ENCODE assay signal across 16 cellular contexts in genomic region chr17:2483084-2483483, GRCh38. TPM values are rescaled to one million over a fixed set of nuclear protein-coding genes. Genes with fewer than 3 reads are reported as not detected.
DNase-seq lines count a peak whose midpoint lies in the region; ATAC-seq lines count a peak whose summit lies in the region.
"Had no signal": no experiment of that assay in that cellular context is flagged by ENCODE, and none has a peak within 500 bp of the region (broad histone marks: within the 10 kb centered on the region; RNA-seq: fewer than 3 reads in every experiment).

No MANE protein-coding gene starts in this region.

- intact Hi-C loops in activated CD4-positive, alpha-beta T cell treated with anti-CD3 and anti-CD28 coated beads for 36 hours (cut with DNase I, micrococcal nuclease), result loop anchor here in 1 of 2 experiments (10.0 kb wide), 1 partner anchor 192 kb away; no protein-coding TSS in a partner anchor
- intact Hi-C loops in naive thymus-derived CD4-positive, alpha-beta T cell (cut with micrococcal nuclease), result no loop called here

- peaks cover 39% of the 10 kb centered on the region for H3K4me1 Mint-ChIP-seq in activated CD4-positive, alpha-beta T cell treated with anti-CD3 and anti-CD28 coated beads for 36 hours
- peaks cover 46 to 67% (median 57%) of the 10 kb centered on the region in 3 donors for H3K4me1 Mint-ChIP-seq in CD8-positive, alpha-beta memory T cell
- peaks cover 25% of the 10 kb centered on the region for H3K4me1 Mint-ChIP-seq in activated CD4-positive, alpha-beta memory T cell treated with anti-CD3 and anti-CD28 coated beads, Interleukin-2, amount 10 ng/mL, durations not matched to agents 7 days and 5 days
- H3K4me1 Mint-ChIP-seq in naive thymus-derived CD4-positive, alpha-beta T cell, result peaks cover 31 to 71% (median 55%) of the 10 kb centered on the region in 7 donors

- no peak overlapping the region for H3K4me3 Mint-ChIP-seq in activated CD4-positive, alpha-beta T cell treated with anti-CD3 and anti-CD28 coated beads for 36 hours
- H3K4me3 Mint-ChIP-seq in CD8-positive, alpha-beta memory T cell, result peak overlapping the region in 3 of 7 donors; percentile 42 to 69 (median 58)
- H3K4me3 Mint-ChIP-seq in activated CD4-positive, alpha-beta memory T cell treated with anti-CD3 and anti-CD28 coated beads, Interleukin-2, amount 10 ng/mL, durations not matched to agents 7 days and 5 days, result no peak overlapping the region
- H3K4me3 Mint-ChIP-seq in naive thymus-derived CD4-positive, alpha-beta T cell, result peak overlapping the region in 6 of 10 donors; percentile 8 to 71 (median 45)

- H3K36me3 Mint-ChIP-seq in activated CD4-positive, alpha-beta T cell treated with anti-CD3 and anti-CD28 coated beads for 36 hours (ENCODE audit: low read depth), result no peaks in the 10 kb centered on the region
- peaks cover 0 to 37% (median 7%) of the 10 kb centered on the region in 3 donors for H3K36me3 Mint-ChIP-seq in CD8-positive, alpha-beta memory T cell
- peaks cover under 1% of the 10 kb centered on the region for H3K36me3 Mint-ChIP-seq in activated CD4-positive, alpha-beta memory T cell treated with anti-CD3 and anti-CD28 coated beads, Interleukin-2, amount 10 ng/mL, durations not matched to agents 7 days and 5 days (ENCODE audit: low read depth)
- peaks cover 0 to 11% (median 1%) of the 10 kb centered on the region in 5 donors for H3K36me3 Mint-ChIP-seq in naive thymus-derived CD4-positive, alpha-beta T cell

- POLR2A ChIA-PET in activated CD4-positive, alpha-beta T cell treated with anti-CD3 and anti-CD28 coated beads for 36 hours (lab: Charles Lee), result no interaction called here
- POLR2A ChIA-PET in CD8-positive, alpha-beta memory T cell (lab: Charles Lee), result interaction anchor here (1.1 kb wide), 1 partner anchor 67 kb away, joined by 3 read pairs; no protein-coding TSS in a partner anchor
- POLR2A ChIA-PET in activated CD4-positive, alpha-beta memory T cell treated with anti-CD3 and anti-CD28 coated beads, Interleukin-2, amount 10 ng/mL, durations not matched to agents 7 days and 5 days (lab: Charles Lee), result interaction anchor here (1.8 to 2.3 kb wide), 3 partner anchors 8 to 28 kb away, joined by 5 to 22 read pairs (median 6); partner anchors contain the start of gene METTL16
- POLR2A ChIA-PET in naive thymus-derived CD4-positive, alpha-beta T cell (lab: Charles Lee), result no interaction called here

- no peaks in the 10 kb centered on the region for H3K27me3 Mint-ChIP-seq in activated CD4-positive, alpha-beta T cell treated with anti-CD3 and anti-CD28 coated beads for 36 hours
- no peaks in the 10 kb centered on the region for H3K27me3 Mint-ChIP-seq in CD8-positive, alpha-beta memory T cell
- H3K27me3 Mint-ChIP-seq in activated CD4-positive, alpha-beta memory T cell treated with anti-CD3 and anti-CD28 coated beads, Interleukin-2, amount 10 ng/mL, durations not matched to agents 7 days and 5 days, result no peaks in the 10 kb centered on the region
- no peaks in the 10 kb centered on the region for H3K27me3 Mint-ChIP-seq in naive thymus-derived CD4-positive, alpha-beta T cell

- H3K36me3 ChIP-seq in CD8-positive, alpha-beta memory T cell (ENCODE audit: insufficient read depth, low read length), result no peaks in the 10 kb centered on the region
- peaks cover 0 to under 1% (median 0%) of the 10 kb centered on the region in 3 experiments for H3K36me3 ChIP-seq in naive thymus-derived CD4-positive, alpha-beta T cell (ENCODE audit: control insufficient read depth in 2 of 3, insufficient read depth in 3 of 3, low read length in 3 of 3)

- DNase-seq in activated CD4-positive, alpha-beta T cell treated with anti-CD3 and anti-CD28 coated beads for 36 hours, result no peak
- DNase-seq in activated CD4-positive, alpha-beta T cell treated with anti-CD3 and anti-CD28 coated beads, Interleukin-2, amount 50 U/mL, for 48 hours, result no peak
- no peak for DNase-seq in CD8-positive, alpha-beta memory T cell
- no peak for DNase-seq in activated CD4-positive, alpha-beta memory T cell treated with anti-CD3 and anti-CD28 coated beads, Interleukin-2, amount 10 ng/mL, durations not matched to agents 7 days and 5 days
- DNase-seq in naive thymus-derived CD4-positive, alpha-beta T cell, result no peak
- DNase-seq in SKM-1 (lab: John Stamatoyannopoulos, UW; ENCODE audit: unreplicated experiment), result no peak
- DNase-seq in pons (ENCODE audit: low spot score), result no peak
- no peak for DNase-seq in retina
- DNase-seq: 8988T, COR-L47, NCI-H1048, NCI-H1436 treated with DMSO at 0.1 percent for 48 hours, NCI-H510A, NCI-H774 had no signal

- H3K9me3 Mint-ChIP-seq in activated CD4-positive, alpha-beta T cell treated with anti-CD3 and anti-CD28 coated beads for 36 hours (ENCODE audit: low read depth), result no peaks in the 10 kb centered on the region
- H3K9me3 Mint-ChIP-seq in CD8-positive, alpha-beta memory T cell, result no peaks in the 10 kb centered on the region
- no peaks in the 10 kb centered on the region for H3K9me3 Mint-ChIP-seq in activated CD4-positive, alpha-beta memory T cell treated with anti-CD3 and anti-CD28 coated beads, Interleukin-2, amount 10 ng/mL, durations not matched to agents 7 days and 5 days
- no peaks in the 10 kb centered on the region for H3K9me3 Mint-ChIP-seq in naive thymus-derived CD4-positive, alpha-beta T cell

- no peak overlapping the region for H3K4me3 ChIP-seq in CD8-positive, alpha-beta memory T cell (ENCODE audit: low read length)
- no peak overlapping the region for H3K4me3 ChIP-seq in naive thymus-derived CD4-positive, alpha-beta T cell (ENCODE audit: low read length)
- H3K4me3 ChIP-seq: BLaER1 had no signal

- H3K27me3 ChIP-seq in CD8-positive, alpha-beta memory T cell (ENCODE audit: insufficient read depth, low read length, poor library complexity, severe bottlenecking), result no peaks in the 10 kb centered on the region
- no peaks in the 10 kb centered on the region for H3K27me3 ChIP-seq in naive thymus-derived CD4-positive, alpha-beta T cell (ENCODE audit: control insufficient read depth in 2 of 2, insufficient read depth in 2 of 2, low read length in 2 of 2)
- H3K27me3 ChIP-seq: BLaER1 had no signal

- H3K9me3 ChIP-seq in CD8-positive, alpha-beta memory T cell (ENCODE audit: low read length), result no peaks in the 10 kb centered on the region
- H3K9me3 ChIP-seq in naive thymus-derived CD4-positive, alpha-beta T cell (ENCODE audit: control insufficient read depth in 2 of 3, low read length in 3 of 3), result no peaks in the 10 kb centered on the region
- H3K9me3 ChIP-seq: BLaER1 had no signal

- CTCF ChIA-PET in activated CD4-positive, alpha-beta T cell treated with anti-CD3 and anti-CD28 coated beads for 36 hours (lab: Charles Lee), result interaction anchor here (0.7 to 1.4 kb wide), 2 partner anchors 59 to 183 kb away, joined by 3 read pairs; no protein-coding TSS in a partner anchor
- CTCF ChIA-PET in CD8-positive, alpha-beta memory T cell (lab: Charles Lee), result no interaction called here
- CTCF ChIA-PET in activated CD4-positive, alpha-beta memory T cell treated with anti-CD3 and anti-CD28 coated beads, Interleukin-2, amount 10 ng/mL, durations not matched to agents 7 days and 5 days (lab: Charles Lee), result interaction anchor here (1.5 kb wide), 1 partner anchor 67 kb away, joined by 4 read pairs; no protein-coding TSS in a partner anchor
- CTCF ChIA-PET in naive thymus-derived CD4-positive, alpha-beta T cell (lab: Charles Lee), result interaction anchor here (0.6 kb wide), 1 partner anchor 13 kb away, joined by 3 read pairs; no protein-coding TSS in a partner anchor

- peak overlapping the region; percentile 62 for H3K27ac Mint-ChIP-seq in activated CD4-positive, alpha-beta T cell treated with anti-CD3 and anti-CD28 coated beads for 36 hours
- peak overlapping the region; percentile 6 to 94 (median 86) for H3K27ac Mint-ChIP-seq in CD8-positive, alpha-beta memory T cell
- peak overlapping the region; percentile 60 for H3K27ac Mint-ChIP-seq in activated CD4-positive, alpha-beta memory T cell treated with anti-CD3 and anti-CD28 coated beads, Interleukin-2, amount 10 ng/mL, durations not matched to agents 7 days and 5 days
- H3K27ac Mint-ChIP-seq in naive thymus-derived CD4-positive, alpha-beta T cell, result peak overlapping the region in 8 of 9 donors; percentile 62 to 90 (median 76)

- H3K4me1 ChIP-seq in CD8-positive, alpha-beta memory T cell (ENCODE audit: insufficient read depth, low read length), result peaks cover 26% of the 10 kb centered on the region
- peaks cover 9 to 17% of the 10 kb centered on the region in 2 donors for H3K4me1 ChIP-seq in naive thymus-derived CD4-positive, alpha-beta T cell (ENCODE audit: control insufficient read depth in 2 of 2, insufficient read depth in 2 of 2, low read length in 2 of 2)

- no peak for ATAC-seq in activated CD4-positive, alpha-beta T cell treated with anti-CD3 and anti-CD28 coated beads for 36 hours
- ATAC-seq in naive thymus-derived CD4-positive, alpha-beta T cell, result no peak

- no peak overlapping the region for H3K27ac ChIP-seq in CD8-positive, alpha-beta memory T cell (ENCODE audit: low read depth, low read length)
- H3K27ac ChIP-seq in naive thymus-derived CD4-positive, alpha-beta T cell (ENCODE audit: low read depth, low read length), result no peak overlapping the region
- H3K27ac ChIP-seq: RWPE1 had no signal

RNA-seq across cellular contexts. Expression of gene METTL16, which starts 28.6 kb away (rescaled TPM):
- 10 to 100 TPM; 50.1 to 61.6 TPM for total RNA-seq in activated CD4-positive, alpha-beta T cell treated with anti-CD3 and anti-CD28 coated beads for 36 hours
- 10 to 100 TPM; 67.2 to 72.0 TPM for total RNA-seq in CD8-positive, alpha-beta memory T cell
- 30.3 TPM for polyA plus RNA-seq in CD8-positive, alpha-beta memory T cell
- total RNA-seq in activated CD4-positive, alpha-beta memory T cell treated with anti-CD3 and anti-CD28 coated beads, Interleukin-2, amount 10 ng/mL, durations not matched to agents 7 days and 5 days, result 10 to 100 TPM; 19.7 to 21.3 TPM
- 10 to 100 TPM; 33.5 to 67.7 (median 52.7) TPM for total RNA-seq in naive thymus-derived CD4-positive, alpha-beta T cell
- polyA plus RNA-seq in naive thymus-derived CD4-positive, alpha-beta T cell, result 10 to 100 TPM; 21.0 to 31.4 TPM

Comparison
In these comparisons a context has a peak if more than half of its experiments do, and no peak if none do; other contexts are left out.
1. H3K4me3 Mint-ChIP-seq: peak in naive thymus-derived CD4-positive, alpha-beta T cell (6 of 10); none in activated CD4-positive, alpha-beta T cell treated with anti-CD3 and anti-CD28 coated beads for 36 hours (single experiment) and activated CD4-positive, alpha-beta memory T cell treated with anti-CD3 and anti-CD28 coated beads, Interleukin-2, amount 10 ng/mL, durations not matched to agents 7 days and 5 days (single experiment).
2. POLR2A ChIA-PET loops: an anchor here in CD8-positive, alpha-beta memory T cell (1.1 kb wide) and activated CD4-positive, alpha-beta memory T cell treated with anti-CD3 and anti-CD28 coated beads, Interleukin-2, amount 10 ng/mL, durations not matched to agents 7 days and 5 days (1.8 to 2.3 kb wide); none called in activated CD4-positive, alpha-beta T cell treated with anti-CD3 and anti-CD28 coated beads for 36 hours and naive thymus-derived CD4-positive, alpha-beta T cell.
3. Peak in every context shown above with its lines, with median percentiles within 50 percentile points of each other: H3K27ac Mint-ChIP-seq.